Comparison of ENCODE assay signal across 2 cellular contexts in genomic region chr15:29031502-29032228, GRCh38.
TF ChIP-seq lines count a peak whose summit lies in the region.

No MANE protein-coding gene starts in this region.

TF ChIP-seq in IMR-90, 13 proteins besides CTCF, POLR2A, EP300 and RAD21:
- no peak for TF ChIP-seq ELK1 (IDR thresholded peaks at IDR 0.05; ENCODE audit: borderline replicate concordance, low read depth, low read length)
- 0 out of 2 replicates have a peak, but pooled peaks have one; percentile 3 for TF ChIP-seq MAFK (IDR thresholded peaks at IDR 0.05; ENCODE audit: low read depth, low read length)
- TF ChIP-seq FOS (IDR thresholded peaks at IDR 0.05; ENCODE audit: low read depth, low read length), result no peak
- no peak for TF ChIP-seq MXI1 (IDR thresholded peaks at IDR 0.05; ENCODE audit: borderline replicate concordance, low read depth, low read length)
- no peak for TF ChIP-seq MAZ (IDR thresholded peaks at IDR 0.05; ENCODE audit: borderline replicate concordance, low read depth, low read length)
- TF ChIP-seq RFX5 (IDR thresholded peaks at IDR 0.05; ENCODE audit: low read depth, low read length), result no peak

TF ChIP-seq in K562, 482 proteins besides CTCF, POLR2A, EP300 and RAD21:
- TF ChIP-seq ZNF316 (IDR thresholded peaks at IDR 0.05) (peak; percentile 58), KDM1A (IDR thresholded peaks at IDR 0.05) (no peak)
TF ChIP-seq in K562: peak in this region for 1.
